1 cellular context compared by ENCODE assay signal in genomic region chr20:16708590-16708989, GRCh38.
TF ChIP-seq lines count a peak whose summit lies in the region.

No MANE protein-coding gene starts in this region.

TF ChIP-seq in HepG2, 621 proteins besides CTCF, POLR2A, EP300 and RAD21:
- TF ChIP-seq ZNF484 (CRISPR knock-in tag; IDR thresholded peaks at IDR 0.05; ENCODE audit: borderline replicate concordance, low read depth) (no peak), ZNF768 (CRISPR knock-in tag; IDR thresholded peaks at IDR 0.05) (no peak), ZBTB40 (IDR thresholded peaks at IDR 0.05) (no peak), ZBTB40 (CRISPR knock-in tag; IDR thresholded peaks at IDR 0.05) (no peak), CREBL2 (CRISPR knock-in tag; IDR thresholded peaks at IDR 0.05; ENCODE audit: borderline replicate concordance) (no peak), GLI4 (CRISPR knock-in tag; IDR thresholded peaks at IDR 0.05; ENCODE audit: borderline replicate concordance) (no peak), ZEB1 (IDR thresholded peaks at IDR 0.05; ENCODE audit: insufficient replicate concordance, low read depth) (no peak), DR1 (CRISPR knock-in tag; IDR thresholded peaks at IDR 0.05) (no peak), TEAD2 (CRISPR knock-in tag; IDR thresholded peaks at IDR 0.05) (no peak), ZNF761 (CRISPR knock-in tag; conservative IDR thresholded peaks at IDR 0.05) (no peak), SMYD3 (CRISPR knock-in tag; IDR thresholded peaks at IDR 0.05) (no peak), MXD3 (CRISPR knock-in tag; IDR thresholded peaks at IDR 0.05) (no peak), ATF3 (CRISPR knock-in tag; IDR thresholded peaks at IDR 0.05) (no peak), LBX2 (CRISPR knock-in tag; IDR thresholded peaks at IDR 0.05; ENCODE audit: borderline replicate concordance) (no peak), KDM6A (CRISPR knock-in tag; IDR thresholded peaks at IDR 0.05; ENCODE audit: low read depth) (no peak), MEF2D (CRISPR knock-in tag; IDR thresholded peaks at IDR 0.05) (no peak), RAD51 (IDR thresholded peaks at IDR 0.05; ENCODE audit: borderline replicate concordance) (no peak), NAIF1 (CRISPR knock-in tag; IDR thresholded peaks at IDR 0.05; ENCODE audit: borderline replicate concordance) (no peak), ZMYM3 (CRISPR knock-in tag; IDR thresholded peaks at IDR 0.05) (no peak), ZNF101 (CRISPR knock-in tag; IDR thresholded peaks at IDR 0.05; ENCODE audit: borderline replicate concordance, low read depth) (no peak)
- TF ChIP-seq, protein P1, sequence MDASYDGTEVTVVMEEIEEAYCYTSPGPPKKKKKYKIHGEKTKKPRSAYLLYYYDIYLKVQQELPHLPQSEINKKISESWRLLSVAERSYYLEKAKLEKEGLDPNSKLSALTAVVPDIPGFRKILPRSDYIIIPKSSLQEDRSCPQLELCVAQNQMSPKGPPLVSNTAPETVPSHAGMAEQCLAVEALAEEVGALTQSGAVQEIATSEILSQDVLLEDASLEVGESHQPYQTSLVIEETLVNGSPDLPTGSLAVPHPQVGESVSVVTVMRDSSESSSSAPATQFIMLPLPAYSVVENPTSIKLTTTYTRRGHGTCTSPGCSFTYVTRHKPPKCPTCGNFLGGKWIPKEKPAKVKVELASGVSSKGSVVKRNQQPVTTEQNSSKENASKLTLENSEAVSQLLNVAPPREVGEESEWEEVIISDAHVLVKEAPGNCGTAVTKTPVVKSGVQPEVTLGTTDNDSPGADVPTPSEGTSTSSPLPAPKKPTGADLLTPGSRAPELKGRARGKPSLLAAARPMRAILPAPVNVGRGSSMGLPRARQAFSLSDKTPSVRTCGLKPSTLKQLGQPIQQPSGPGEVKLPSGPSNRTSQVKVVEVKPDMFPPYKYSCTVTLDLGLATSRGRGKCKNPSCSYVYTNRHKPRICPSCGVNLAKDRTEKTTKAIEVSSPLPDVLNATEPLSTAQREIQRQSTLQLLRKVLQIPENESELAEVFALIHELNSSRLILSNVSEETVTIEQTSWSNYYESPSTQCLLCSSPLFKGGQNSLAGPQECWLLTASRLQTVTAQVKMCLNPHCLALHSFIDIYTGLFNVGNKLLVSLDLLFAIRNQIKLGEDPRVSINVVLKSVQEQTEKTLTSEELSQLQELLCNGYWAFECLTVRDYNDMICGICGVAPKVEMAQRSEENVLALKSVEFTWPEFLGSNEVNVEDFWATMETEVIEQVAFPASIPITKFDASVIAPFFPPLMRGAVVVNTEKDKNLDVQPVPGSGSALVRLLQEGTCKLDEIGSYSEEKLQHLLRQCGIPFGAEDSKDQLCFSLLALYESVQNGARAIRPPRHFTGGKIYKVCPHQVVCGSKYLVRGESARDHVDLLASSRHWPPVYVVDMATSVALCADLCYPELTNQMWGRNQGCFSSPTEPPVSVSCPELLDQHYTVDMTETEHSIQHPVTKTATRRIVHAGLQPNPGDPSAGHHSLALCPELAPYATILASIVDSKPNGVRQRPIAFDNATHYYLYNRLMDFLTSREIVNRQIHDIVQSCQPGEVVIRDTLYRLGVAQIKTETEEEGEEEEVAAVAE (CRISPR knock-in tag; IDR thresholded peaks at IDR 0.05; ENCODE audit: borderline replicate concordance), result no peak
